Comparison of ENCODE assay signal across 8 cellular contexts in genomic region chr10:133687689-133688440, GRCh38.
DNase-seq lines count a peak whose midpoint lies in the region; ATAC-seq, FAIRE-seq and TF ChIP-seq lines count a peak whose summit lies in the region.
"Not testable (repeated sequence)": the region's sequence is repeated elsewhere in the genome, so short reads cannot be mapped to it uniquely, and the experiment has no call there.

No MANE protein-coding gene starts in this region.

- H4K20me1 ChIP-seq in DND-41 (ENCODE audit: insufficient read depth, low read length) = not testable (repeated sequence)

- not testable (repeated sequence) for FAIRE-seq in pancreas (lab: Jason Lieb, UNC)

- not testable (repeated sequence) for H3K36me3 Mint-ChIP-seq in activated T-helper 17 cell treated with anti-CD3 and anti-CD28 coated beads, Interleukin-2, amount 50 U/mL, for 72 hours (ENCODE audit: low read depth)

- H3K4me3 ChIP-seq in DND-41 (ENCODE audit: low read depth in 1 of 2, low read length in 2 of 2); heart left ventricle; pancreas: not testable (repeated sequence)

- not testable (repeated sequence) for H3K79me2 ChIP-seq in DND-41 (ENCODE audit: insufficient read depth, low read length)

- not testable (repeated sequence) for H3K4me2 ChIP-seq in DND-41 (ENCODE audit: insufficient read depth, low read length)

- H3K9ac ChIP-seq in DND-41 (ENCODE audit: low read depth, low read length) = not testable (repeated sequence)

- not testable (repeated sequence) for H3K9me3 Mint-ChIP-seq in activated T-helper 17 cell treated with anti-CD3 and anti-CD28 coated beads, Interleukin-2, amount 50 U/mL, for 72 hours

- H3K27ac ChIP-seq in DND-41 (ENCODE audit: low read length); heart left ventricle; pancreas: not testable (repeated sequence)

- not testable (repeated sequence) for H3K4me1 ChIP-seq in DND-41 (ENCODE audit: insufficient read depth, low read length); heart left ventricle; pancreas

- not testable (repeated sequence) for H3K4me1 Mint-ChIP-seq in activated T-helper 17 cell treated with anti-CD3 and anti-CD28 coated beads, Interleukin-2, amount 50 U/mL, for 72 hours

- not testable (repeated sequence) for H3K27me3 ChIP-seq in DND-41 (ENCODE audit: insufficient read depth, low read length, poor library complexity); heart left ventricle; pancreas

- H3K27me3 Mint-ChIP-seq in activated T-helper 17 cell treated with anti-CD3 and anti-CD28 coated beads, Interleukin-2, amount 50 U/mL, for 72 hours = not testable (repeated sequence)

- H3K27ac Mint-ChIP-seq in activated T-helper 17 cell treated with anti-CD3 and anti-CD28 coated beads, Interleukin-2, amount 50 U/mL, for 72 hours = not testable (repeated sequence)

- 39 to 51% (median 44%) methylated on average over 4 to 6 of the region's 6 CpGs for WGBS in heart left ventricle, 4 donors
- 24 to 43% methylated on average over 2 to 4 of the region's 6 CpGs for WGBS in pancreas, 2 donors

- H2AFZ ChIP-seq in DND-41 (ENCODE audit: low read depth, low read length) = not testable (repeated sequence)

- not testable (repeated sequence) for TF ChIP-seq POLR2A in heart left ventricle (IDR thresholded peaks at IDR 0.05)

- TF ChIP-seq CTCF in DND-41 (IDR thresholded peaks at IDR 0.05; ENCODE audit: borderline replicate concordance, extremely low read depth, low read length, poor library complexity, severe bottlenecking); heart left ventricle (IDR thresholded peaks at IDR 0.05); pancreas (IDR thresholded peaks at IDR 0.05): not testable (repeated sequence)

- not testable (repeated sequence) for H3K36me3 ChIP-seq in DND-41 (ENCODE audit: insufficient read depth, low read length); heart left ventricle; pancreas

- not testable (repeated sequence) for H3K9me3 ChIP-seq in DND-41 (ENCODE audit: insufficient read depth, low read length, severe bottlenecking); heart left ventricle; pancreas

- DNase-seq in DND-41, heart left ventricle, pancreas: not testable (repeated sequence)

- H3K4me3 Mint-ChIP-seq in activated T-helper 17 cell treated with anti-CD3 and anti-CD28 coated beads, Interleukin-2, amount 50 U/mL, for 72 hours = not testable (repeated sequence)

- intact Hi-C loops in heart left ventricle (cut with DNase I); pancreas (cut with DNase I): not testable (repeated sequence)

- ATAC-seq in DND-41 (ENCODE audit: insufficient read depth, low read depth) = peak; percentile 64
- peak; percentile 48 for ATAC-seq in GM21360 (IDR thresholded peaks at IDR 0.05; ENCODE audit: unreplicated experiment)
- peak; percentile 46 for ATAC-seq in HG02571 (IDR thresholded peaks at IDR 0.05; ENCODE audit: unreplicated experiment)
- ATAC-seq in HG03025 (IDR thresholded peaks at IDR 0.05; ENCODE audit: low FRiP score, unreplicated experiment) = peak; percentile 45
- peak; percentile 54 for ATAC-seq in HG03571 (IDR thresholded peaks at IDR 0.05; ENCODE audit: unreplicated experiment)
- ATAC-seq in activated T-helper 17 cell treated with anti-CD3 and anti-CD28 coated beads, Interleukin-2, amount 50 U/mL, for 72 hours (replicated peaks) = peak; percentile 51
- peak in 3 of 4 donors; percentile 56 to 81 (median 75) for ATAC-seq in heart left ventricle
- ATAC-seq in pancreas = peak; percentile 28 to 75 (median 57)
